In genomic region chr2:230865324-230865765, GRCh38 we compare ENCODE assay signal across 8 cellular contexts.
A peak's percentile ranks its signal among the peaks of the same experiment; 100 is the strongest.
DNase-seq lines count a peak whose midpoint lies in the region; ATAC-seq and TF ChIP-seq lines count a peak whose summit lies in the region.

No MANE protein-coding gene starts in this region.

- no peaks in the 10 kb centered on the region for H3K9me3 ChIP-seq in muscle layer of duodenum (ENCODE audit: control insufficient read depth in 1 of 2, low read length in 2 of 2)

- no peak for ATAC-seq in central memory CD8-positive, alpha-beta T cell (replicated peaks; ENCODE audit: extremely low read depth, poor library complexity, severe bottlenecking)
- no peak for ATAC-seq in HG03521 (IDR thresholded peaks at IDR 0.05; ENCODE audit: unreplicated experiment)

- H3K4me1 Mint-ChIP-seq in central memory CD8-positive, alpha-beta T cell, result peaks cover 56% of the 10 kb centered on the region

- H3K27ac ChIP-seq in HL-60 (replicated peaks) (peak overlapping the region; percentile 63), muscle layer of duodenum (ENCODE audit: low read length) (no peak overlapping the region)

- H3K4me3 Mint-ChIP-seq in central memory CD8-positive, alpha-beta T cell, result peak overlapping the region; percentile 81

- DNase-seq in AML-193 (lab: John Stamatoyannopoulos, UW) (peak; percentile 10 to 17), HL-60 (ENCODE audit: low read depth in 1 of 2, low spot score in 1 of 2) (no peak), NOMO-1 (lab: John Stamatoyannopoulos, UW; ENCODE audit: unreplicated experiment in 2 of 2) (no peak), KG1 (lab: John Stamatoyannopoulos, UW) (no peak), GM19238 (ENCODE audit: insufficient read length, low spot score) (no peak)
- DNase-seq in central memory CD8-positive, alpha-beta T cell (ENCODE audit: low spot score in 2 of 2), result no peak

- H3K36me3 Mint-ChIP-seq in central memory CD8-positive, alpha-beta T cell (ENCODE audit: insufficient read depth), result peaks cover 6% of the 10 kb centered on the region

- no peaks in the 10 kb centered on the region for H3K27me3 ChIP-seq in HL-60 (ENCODE audit: insufficient read depth, poor library complexity, severe bottlenecking)
- no peaks in the 10 kb centered on the region for H3K27me3 ChIP-seq in muscle layer of duodenum (ENCODE audit: low read depth, low read length)

- H3K27ac Mint-ChIP-seq in central memory CD8-positive, alpha-beta T cell (ENCODE audit: low read depth), result peak overlapping the region; percentile 91

- TF ChIP-seq CTCF in HL-60 (IDR thresholded peaks at IDR 0.05; ENCODE audit: insufficient read depth, low read length), result no peak

- peaks cover 21% of the 10 kb centered on the region for H3K27me3 Mint-ChIP-seq in central memory CD8-positive, alpha-beta T cell

- peaks cover 4 to 41% of the 10 kb centered on the region in 2 donors for H3K4me1 ChIP-seq in muscle layer of duodenum (ENCODE audit: control insufficient read depth in 1 of 2, insufficient read depth in 2 of 2, low read length in 2 of 2)

- H3K4me3 ChIP-seq in HL-60 (replicated peaks; ENCODE audit: insufficient read depth, low read length) (peak overlapping the region; percentile 84), muscle layer of duodenum (ENCODE audit: low read depth in 1 of 2, low read length in 2 of 2) (peak overlapping the region; percentile 61 to 94)

- no peaks in the 10 kb centered on the region for H3K36me3 ChIP-seq in muscle layer of duodenum (ENCODE audit: control insufficient read depth in 1 of 2, insufficient read depth in 2 of 2, low read length in 2 of 2)

- H3K9me3 Mint-ChIP-seq in central memory CD8-positive, alpha-beta T cell, result no peaks in the 10 kb centered on the region

Comparison
In these comparisons a context has a peak if more than half of its experiments do, and no peak if none do; other contexts are left out.
1. DNase-seq: peak in AML-193 (2 of 2); none in HL-60 (0 of 2), central memory CD8-positive, alpha-beta T cell (0 of 2), NOMO-1 (0 of 2), KG1 (single experiment) and GM19238 (single experiment).